ENCODE assay signal across 18 cellular contexts in genomic region chr2:23944527-23944926, GRCh38. TPM values are rescaled to one million over a fixed set of nuclear protein-coding genes. Genes with fewer than 3 reads are reported as not detected.
DNase-seq lines count a peak whose midpoint lies in the region; ATAC-seq, FAIRE-seq and TF ChIP-seq lines count a peak whose summit lies in the region.
"Had no signal": no experiment of that assay in that cellular context is flagged by ENCODE, and none has a peak within 500 bp of the region (broad histone marks: within the 10 kb centered on the region; RNA-seq: fewer than 3 reads in every experiment).

No MANE protein-coding gene starts in this region.

- no peaks in the 10 kb centered on the region for H3K9me3 Mint-ChIP-seq in HFFc6

- no peak overlapping the region for H3K4me3 Mint-ChIP-seq in HFFc6
- H3K4me3 Mint-ChIP-seq: activated CD8-positive, alpha-beta T cell treated with anti-CD3 and anti-CD28 coated beads, Interleukin-2, amount 10 ng/mL, durations not matched to agents 7 days and 5 days had no signal

- peaks cover 83% of the 10 kb centered on the region for H3K79me2 ChIP-seq in hepatocyte

- H3K4me2 ChIP-seq in hepatocyte, result no peak overlapping the region

- intact Hi-C loops in body of pancreas (cut with DNase I), result no loop called here
- intact Hi-C loops in gastrocnemius medialis (cut with DNase I; ENCODE audit: low total_unique reads), result no loop called here

- H3K27me3 ChIP-seq in body of pancreas (no peaks in the 10 kb centered on the region), gastrocnemius medialis (no peaks in the 10 kb centered on the region), hepatocyte (no peaks in the 10 kb centered on the region)
- H3K27me3 ChIP-seq: cardiac muscle cell, heart right ventricle, ovary had no signal

- WGBS in body of pancreas, 2 donors, result 67 to 80% methylated on average over 1 of the region's 1 CpG
- WGBS in hepatocyte (ENCODE audit: low lambda C conversion rate, missing lambda C conversion rate), result 100% methylated on average over 1 of the region's 1 CpG

- H3K27ac Mint-ChIP-seq in HFFc6, result peak overlapping the region; percentile 51
- H3K27ac Mint-ChIP-seq: activated CD8-positive, alpha-beta T cell treated with anti-CD3 and anti-CD28 coated beads, Interleukin-2, amount 10 ng/mL, durations not matched to agents 7 days and 5 days had no signal

- no peaks in the 10 kb centered on the region for H3K36me3 ChIP-seq in body of pancreas (replicated peaks in 1 of 2; ENCODE audit: insufficient read depth in 1 of 2, low read depth in 2 of 2)
- H3K36me3 ChIP-seq in gastrocnemius medialis, result no peaks in the 10 kb centered on the region
- H3K36me3 ChIP-seq in hepatocyte (replicated peaks; ENCODE audit: insufficient read depth, low read depth), result no peaks in the 10 kb centered on the region
- H3K36me3 ChIP-seq: cardiac muscle cell, lower lobe of right lung, ovary had no signal

- peaks cover 10% of the 10 kb centered on the region for H4K20me1 ChIP-seq in hepatocyte (ENCODE audit: insufficient read depth, poor library complexity, severe bottlenecking)

- DNase-seq in HFFc6 (no peak), body of pancreas (peak; percentile 15 to 27 (median 23)), islet precursor cell (peak; percentile 55), gastrocnemius medialis (no peak), hepatocyte (ENCODE audit: low spot score) (no peak), mesenteric fat pad (ENCODE audit: low spot score) (no peak), D721Med (ENCODE audit: insufficient read length, low spot score) (no peak)
- DNase-seq: activated CD8-positive, alpha-beta T cell treated with anti-CD3 and anti-CD28 coated beads, Interleukin-2, amount 10 ng/mL, durations not matched to agents 7 days and 5 days; activated gamma-delta T cell; heart right ventricle; lower lobe of right lung; NCI-H1694 treated with DMSO at 0.1 percent for 48 hours; NCI-H526; ovary; RPMI8226; T1000 had no signal

- H3K4me1 Mint-ChIP-seq in HFFc6 (ENCODE audit: low read depth), result peaks cover 38% of the 10 kb centered on the region

- TF ChIP-seq POLR2A in body of pancreas (IDR thresholded peaks at IDR 0.05), result no peak
- no peak for TF ChIP-seq POLR2A in gastrocnemius medialis (IDR thresholded peaks at IDR 0.05)

- FAIRE-seq in D721Med (lab: Jason Lieb, UNC), result no peak

- peaks cover 2% of the 10 kb centered on the region for H3K27me3 Mint-ChIP-seq in HFFc6 (ENCODE audit: insufficient read depth)

- no peaks in the 10 kb centered on the region for H3K9me3 ChIP-seq in body of pancreas
- no peaks in the 10 kb centered on the region for H3K9me3 ChIP-seq in gastrocnemius medialis
- no peaks in the 10 kb centered on the region for H3K9me3 ChIP-seq in hepatocyte (ENCODE audit: low read depth)
- H3K9me3 ChIP-seq: heart right ventricle, lower lobe of right lung, ovary had no signal

- H3K4me1 ChIP-seq in body of pancreas, result peaks cover 9% of the 10 kb centered on the region
- peaks cover 44% of the 10 kb centered on the region in 2 donors for H3K4me1 ChIP-seq in gastrocnemius medialis
- H3K4me1 ChIP-seq in hepatocyte (ENCODE audit: insufficient read depth), result peaks cover 13% of the 10 kb centered on the region

- in situ Hi-C loops in gastrocnemius medialis (cut with MboI; ENCODE audit: low sequenced_read_pairs in 4 of 4), result loop anchor here in 1 of 4 donors (25.0 kb wide), 1 partner anchor 93 kb away; the partner anchor contains the start of genes FKBP1B and WDCP

- H3K27ac ChIP-seq in body of pancreas, result peak overlapping the region in 2 of 4 donors; percentile 14 to 36
- peak overlapping the region; percentile 4 to 74 (median 39) for H3K27ac ChIP-seq in gastrocnemius medialis
- no peak overlapping the region for H3K27ac ChIP-seq in hepatocyte
- H3K27ac ChIP-seq: cardiac muscle cell, lower lobe of right lung, ovary had no signal

- no peak overlapping the region for H2AFZ ChIP-seq in hepatocyte

- H3K4me3 ChIP-seq in body of pancreas (no peak overlapping the region), gastrocnemius medialis (no peak overlapping the region), hepatocyte (no peak overlapping the region)
- H3K4me3 ChIP-seq: cardiac muscle cell, heart right ventricle, lower lobe of right lung, ovary had no signal

- TF ChIP-seq CTCF in HFFc6 (IDR thresholded peaks at IDR 0.05), result no peak
- TF ChIP-seq CTCF in body of pancreas (IDR thresholded peaks at IDR 0.05), result no peak
- TF ChIP-seq CTCF in gastrocnemius medialis (IDR thresholded peaks at IDR 0.05 in 4 of 5, conservative IDR thresholded peaks at IDR 0.05 in 1 of 5), result no peak
- no peak for TF ChIP-seq CTCF in hepatocyte (IDR thresholded peaks at IDR 0.05; ENCODE audit: poor library complexity)
- no peak for TF ChIP-seq CTCF in D721Med (IDR thresholded peaks at IDR 0.05; ENCODE audit: insufficient read depth, missing control alignments)

- peaks cover 7% of the 10 kb centered on the region for H3K36me3 Mint-ChIP-seq in HFFc6 (ENCODE audit: low read depth)

- H3K9me2 ChIP-seq in hepatocyte (replicated peaks; ENCODE audit: insufficient read depth), result no peaks in the 10 kb centered on the region

- ATAC-seq in body of pancreas (no peak), gastrocnemius medialis (no peak), GM19467 (IDR thresholded peaks at IDR 0.05; ENCODE audit: unreplicated experiment) (no peak)
- ATAC-seq: activated CD8-positive, alpha-beta T cell treated with anti-CD3 and anti-CD28 coated beads, Interleukin-2, amount 10 ng/mL, durations not matched to agents 7 days and 5 days; lower lobe of right lung had no signal

RNA-seq across cellular contexts. Expression of gene UBXN2A, which starts 4.3 kb away (rescaled TPM):
- total RNA-seq in HFFc6 (2021; fragmentation: NEBNext Ultra II Directional; extraction: Animal tissue kit (Norgen Biotek cat#: 25700)), result 10 to 100 TPM; 11.2 to 15.8 (median 13.6) TPM
- total RNA-seq in body of pancreas (1 to 10 TPM; 4.0 to 7.3 TPM), gastrocnemius medialis (10 to 100 TPM; 13.7 to 20.8 (median 17.0) TPM), hepatocyte (15.9 and 16.9 TPM in 2 replicates), mesenteric fat pad (21.7 TPM)
- polyA plus RNA-seq in hepatocyte, result 11.7 and 16.4 TPM in 2 replicates

RNA-seq across cellular contexts. Expression of gene ATAD2B, which starts 17.6 kb away (rescaled TPM):
- total RNA-seq in HFFc6 (2021; fragmentation: NEBNext Ultra II Directional; extraction: Animal tissue kit (Norgen Biotek cat#: 25700)), result 1 to 10 TPM; 4.8 to 6.1 (median 4.9) TPM
- total RNA-seq in body of pancreas (10 to 100 TPM; 16.8 to 20.0 TPM), gastrocnemius medialis (10 to 100 TPM in 1 of 4 donors, 1 to 10 TPM in 3; 7.3 to 18.1 (median 7.7) TPM), hepatocyte (17.1 and 26.2 TPM in 2 replicates), mesenteric fat pad (24.0 TPM)
- polyA plus RNA-seq in hepatocyte, result 6.1 and 8.7 TPM in 2 replicates

Comparison
In these comparisons a context has a peak if more than half of its experiments do, and no peak if none do; other contexts are left out.
1. DNase-seq: peak in body of pancreas (4 of 4) and islet precursor cell (single experiment); none in HFFc6 (single experiment), gastrocnemius medialis (0 of 2), hepatocyte (single experiment), mesenteric fat pad (single experiment) and D721Med (single experiment).